In genomic region chr9:93134018-93134739, GRCh38 we compare ENCODE assay signal across 8 cellular contexts. TPM values are rescaled to one million over a fixed set of nuclear protein-coding genes. Genes with fewer than 3 reads are reported as not detected.
A peak's percentile ranks its signal among the peaks of the same experiment; 100 is the strongest.
DNase-seq lines count a peak whose midpoint lies in the region; TF ChIP-seq lines count a peak whose summit lies in the region.

A gene with protein sequence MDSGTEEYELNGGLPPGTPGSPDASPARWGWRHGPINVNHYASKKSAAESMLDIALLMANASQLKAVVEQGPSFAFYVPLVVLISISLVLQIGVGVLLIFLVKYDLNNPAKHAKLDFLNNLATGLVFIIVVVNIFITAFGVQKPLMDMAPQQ (minus strand): TSS chr9:93134251. CDS start chr9:93134217, 34 bp downstream.

- POLR2A ChIA-PET in activated CD4-positive, alpha-beta T cell treated with anti-CD3 and anti-CD28 coated beads, Interleukin-2, amount 10 ng/mL, durations not matched to agents 7 days and 5 days (lab: Charles Lee) = no interaction called here

- TF ChIP-seq POLR2A in lower leg skin (IDR thresholded peaks at IDR 0.05) = peak in 1 of 2 donors; percentile 12

- H3K9me3 Mint-ChIP-seq in activated CD4-positive, alpha-beta T cell treated with anti-CD3 and anti-CD28 coated beads, Interleukin-2, amount 10 ng/mL, durations not matched to agents 7 days and 5 days = peaks cover 4% of the 10 kb centered on the region
- H3K9me3 Mint-ChIP-seq in dendritic cell treated with granulocyte-macrophage colony-stimulating factor and Interleukin-4, amounts not matched to agents 40 ng/mL and 50 ng/mL, for 4 days = no peaks in the 10 kb centered on the region

- H3K4me1 Mint-ChIP-seq in activated CD4-positive, alpha-beta T cell treated with anti-CD3 and anti-CD28 coated beads, Interleukin-2, amount 10 ng/mL, durations not matched to agents 7 days and 5 days = peaks cover 57% of the 10 kb centered on the region
- H3K4me1 Mint-ChIP-seq in dendritic cell treated with granulocyte-macrophage colony-stimulating factor and Interleukin-4, amounts not matched to agents 40 ng/mL and 50 ng/mL, for 4 days (ENCODE audit: low read depth) = peaks cover 90% of the 10 kb centered on the region

- CTCF ChIA-PET in activated CD4-positive, alpha-beta T cell treated with anti-CD3 and anti-CD28 coated beads, Interleukin-2, amount 10 ng/mL, durations not matched to agents 7 days and 5 days (lab: Charles Lee) = interaction anchor here (0.6 to 2.1 kb wide), 12 partner anchors 8 to 432 kb away, joined by 3 to 9 read pairs (median 3); no protein-coding TSS in a partner anchor

- WGBS in lower leg skin, 2 donors = 0% methylated on average over 23 to 41 of the region's 78 CpGs

- peak within 1 kb of the TSS; percentile 88 for H3K27ac Mint-ChIP-seq in activated CD4-positive, alpha-beta T cell treated with anti-CD3 and anti-CD28 coated beads, Interleukin-2, amount 10 ng/mL, durations not matched to agents 7 days and 5 days
- peak within 1 kb of the TSS; percentile 96 for H3K27ac Mint-ChIP-seq in dendritic cell treated with granulocyte-macrophage colony-stimulating factor and Interleukin-4, amounts not matched to agents 40 ng/mL and 50 ng/mL, for 4 days

- DNase-seq in NCI-H2081 (lab: John Stamatoyannopoulos, UW) = peak; percentile 50 to 56
- no peak for DNase-seq in NCI-H2081 treated with DMSO at 0.1 percent for 48 hours (lab: John Stamatoyannopoulos, UW)
- no peak for DNase-seq in HFF-Myc (ENCODE audit: extremely low read depth, low read depth)
- DNase-seq in NCI-H1092 (lab: John Stamatoyannopoulos, UW) = peak; percentile 52
- DNase-seq in activated CD4-positive, alpha-beta T cell treated with anti-CD3 and anti-CD28 coated beads, Interleukin-2, amount 10 ng/mL, durations not matched to agents 7 days and 5 days = peak; percentile 74
- peak in 1 of 2 donors; percentile 93 for DNase-seq in lower leg skin (ENCODE audit: low spot score in 2 of 2)
- DNase-seq in stimulated activated CD4-positive, alpha-beta T cell treated with anti-CD3 and anti-CD28 coated beads, TNF-alpha, amount 100 ng/mL, for 1 hour (ENCODE audit: low read depth in 3 of 3, low spot score in 1 of 3) = peak; percentile 67 to 79 (median 69)

- H3K36me3 Mint-ChIP-seq in activated CD4-positive, alpha-beta T cell treated with anti-CD3 and anti-CD28 coated beads, Interleukin-2, amount 10 ng/mL, durations not matched to agents 7 days and 5 days (ENCODE audit: low read depth) = peaks cover 2% of the 10 kb centered on the region
- peaks cover 51% of the 10 kb centered on the region for H3K36me3 Mint-ChIP-seq in dendritic cell treated with granulocyte-macrophage colony-stimulating factor and Interleukin-4, amounts not matched to agents 40 ng/mL and 50 ng/mL, for 4 days (ENCODE audit: low read depth)

- H3K27me3 Mint-ChIP-seq in activated CD4-positive, alpha-beta T cell treated with anti-CD3 and anti-CD28 coated beads, Interleukin-2, amount 10 ng/mL, durations not matched to agents 7 days and 5 days = no peaks in the 10 kb centered on the region
- peaks cover 12% of the 10 kb centered on the region for H3K27me3 Mint-ChIP-seq in dendritic cell treated with granulocyte-macrophage colony-stimulating factor and Interleukin-4, amounts not matched to agents 40 ng/mL and 50 ng/mL, for 4 days

- intact Hi-C loops in dendritic cell treated with granulocyte-macrophage colony-stimulating factor and Interleukin-4, amounts not matched to agents 40 ng/mL and 50 ng/mL, for 4 days (cut with micrococcal nuclease) = loop anchor here (1.0 to 5.0 kb wide), 2 partner anchors 15 to 37 kb away; partner anchors contain the start of gene CARD19
- intact Hi-C loops in lower leg skin (cut with DNase I; ENCODE audit: low total_unique reads) = no loop called here

- no peak for TF ChIP-seq CTCF in HFF-Myc (IDR thresholded peaks at IDR 0.05; ENCODE audit: low read depth, low read length, missing control alignments)
- no peak for TF ChIP-seq CTCF in lower leg skin (IDR thresholded peaks at IDR 0.05)

- H3K4me3 ChIP-seq in HFF-Myc (replicated peaks; ENCODE audit: low read depth, low read length) (peak within 1 kb of the TSS; percentile 71), lower leg skin (ENCODE audit: low read depth, poor library complexity, severe bottlenecking) (peak within 1 kb of the TSS; percentile 81)

- H3K4me3 Mint-ChIP-seq in activated CD4-positive, alpha-beta T cell treated with anti-CD3 and anti-CD28 coated beads, Interleukin-2, amount 10 ng/mL, durations not matched to agents 7 days and 5 days = peak within 1 kb of the TSS; percentile 85
- peak within 1 kb of the TSS; percentile 95 for H3K4me3 Mint-ChIP-seq in dendritic cell treated with granulocyte-macrophage colony-stimulating factor and Interleukin-4, amounts not matched to agents 40 ng/mL and 50 ng/mL, for 4 days

RNA-seq across cellular contexts. Expression of the gene that starts here (rescaled TPM):
- 10 to 100 TPM; 29.5 to 29.9 TPM for total RNA-seq in activated CD4-positive, alpha-beta T cell treated with anti-CD3 and anti-CD28 coated beads, Interleukin-2, amount 10 ng/mL, durations not matched to agents 7 days and 5 days
- 100 to 1,000 TPM in 2 of 4 donors, 10 to 100 TPM in 2; 64.6 to 113 (median 94.8) TPM for total RNA-seq in lower leg skin

Comparison
In these comparisons a context has a peak if more than half of its experiments do, and no peak if none do; other contexts are left out.
1. DNase-seq: peak in NCI-H2081 (2 of 2), NCI-H1092 (single experiment), activated CD4-positive, alpha-beta T cell treated with anti-CD3 and anti-CD28 coated beads, Interleukin-2, amount 10 ng/mL, durations not matched to agents 7 days and 5 days (single experiment) and stimulated activated CD4-positive, alpha-beta T cell treated with anti-CD3 and anti-CD28 coated beads, TNF-alpha, amount 100 ng/mL, for 1 hour (3 of 3); none in NCI-H2081 treated with DMSO at 0.1 percent for 48 hours (single experiment) and HFF-Myc (single experiment).